Comparison of ENCODE assay signal across 11 cellular contexts in genomic region chr21:44547656-44548331, GRCh38. TPM values are rescaled to one million over a fixed set of nuclear protein-coding genes. Genes with fewer than 3 reads are reported as not detected.
DNase-seq lines count a peak whose midpoint lies in the region; ATAC-seq and TF ChIP-seq lines count a peak whose summit lies in the region.
"Had no signal": no experiment of that assay in that cellular context is flagged by ENCODE, and none has a peak within 500 bp of the region (broad histone marks: within the 10 kb centered on the region; RNA-seq: fewer than 3 reads in every experiment).

No MANE protein-coding gene starts in this region.

- peaks cover 13 to 16% of the 10 kb centered on the region in 2 donors for H3K9me3 Mint-ChIP-seq in activated T-cell treated with anti-CD3 and anti-CD28 coated beads, Interleukin-2, amount 50 U/mL, for 72 hours
- H3K9me3 Mint-ChIP-seq in mesothelial cell of epicardium (peaks cover 20% of the 10 kb centered on the region), Calu3 (ENCODE audit: low read depth, unreplicated experiment) (peaks cover 3% of the 10 kb centered on the region)

- peaks cover 12 to 21% of the 10 kb centered on the region in 2 donors for H3K36me3 Mint-ChIP-seq in activated T-cell treated with anti-CD3 and anti-CD28 coated beads, Interleukin-2, amount 50 U/mL, for 72 hours (ENCODE audit: insufficient read depth in 2 of 2)
- H3K36me3 Mint-ChIP-seq in mesothelial cell of epicardium, result peaks cover 9% of the 10 kb centered on the region
- H3K36me3 Mint-ChIP-seq in Calu3 (ENCODE audit: insufficient read depth, unreplicated experiment), result no peaks in the 10 kb centered on the region

- peaks cover 18% of the 10 kb centered on the region for H3K4me1 Mint-ChIP-seq in activated T-cell treated with anti-CD3 and anti-CD28 coated beads, Interleukin-2, amount 50 U/mL, for 72 hours (ENCODE audit: low read depth)
- peaks cover 35% of the 10 kb centered on the region for H3K4me1 Mint-ChIP-seq in mesothelial cell of epicardium
- H3K4me1 Mint-ChIP-seq in Calu3 (ENCODE audit: low read depth, unreplicated experiment), result peaks cover 9% of the 10 kb centered on the region

- no TSS peak for BruUV-seq in Calu3 (replicated peaks; lab: Mats Ljungman, UMichigan)

- DNase-seq in stimulated activated CD4-positive, alpha-beta T cell treated with anti-CD3 and anti-CD28 coated beads, Interleukin-15, amount 100 ng/mL, for 24 hours, result peak; percentile 23
- no peak for DNase-seq in stimulated activated CD4-positive, alpha-beta T cell treated with anti-CD3 and anti-CD28 coated beads, Interleukin-2, amount 100 ng/mL, for 48 hours
- DNase-seq in activated T-cell treated with anti-CD3 and anti-CD28 coated beads, Interleukin-2, amount 50 U/mL, for 72 hours, result peak in 1 of 2 donors; percentile 11
- no peak for DNase-seq in mesothelial cell of epicardium (ENCODE audit: low spot score in 2 of 2, unreplicated experiment in 2 of 2)
- DNase-seq in NAMALWA (ENCODE audit: low spot score), result no peak
- no peak for DNase-seq in Calu3
- DNase-seq: naive B cell; NK-92 treated with Interleukin-12 subunit alpha and Interleukin-12 subunit beta, amount 100 ng/mL, for 24 hours; testis had no signal

- ATAC-seq in activated T-cell treated with anti-CD3 and anti-CD28 coated beads, Interleukin-2, amount 50 U/mL, for 72 hours (replicated peaks in 1 of 2), result peak in 1 of 2 donors; percentile 59
- no peak for ATAC-seq in GM19455 (IDR thresholded peaks at IDR 0.05; ENCODE audit: unreplicated experiment)
- ATAC-seq in GM21367 (IDR thresholded peaks at IDR 0.05; ENCODE audit: unreplicated experiment), result no peak

- no peaks in the 10 kb centered on the region for H3K27me3 Mint-ChIP-seq in activated T-cell treated with anti-CD3 and anti-CD28 coated beads, Interleukin-2, amount 50 U/mL, for 72 hours (ENCODE audit: low read depth)
- no peaks in the 10 kb centered on the region for H3K27me3 Mint-ChIP-seq in mesothelial cell of epicardium (ENCODE audit: low read depth)
- H3K27me3 Mint-ChIP-seq in Calu3 (ENCODE audit: unreplicated experiment), result peaks cover 79% of the 10 kb centered on the region

- intact Hi-C loops in Calu3 (cut with micrococcal nuclease; ENCODE audit: unreplicated experiment), result no loop called here

- CTCF ChIA-PET in Calu3 (lab: Charles Lee), result no interaction called here

- no peak for TF ChIP-seq CTCF in mesothelial cell of epicardium (IDR thresholded peaks at IDR 0.05; ENCODE audit: unreplicated experiment)
- no peak for TF ChIP-seq CTCF in Calu3 (IDR thresholded peaks at IDR 0.05; ENCODE audit: unreplicated experiment)

- H3K4me3 Mint-ChIP-seq in activated T-cell treated with anti-CD3 and anti-CD28 coated beads, Interleukin-2, amount 50 U/mL, for 72 hours, result peak overlapping the region; percentile 77 to 81
- H3K4me3 Mint-ChIP-seq in mesothelial cell of epicardium (no peak overlapping the region), Calu3 (ENCODE audit: low read depth, unreplicated experiment) (no peak overlapping the region)

- peak overlapping the region; percentile 98 for H3K27ac Mint-ChIP-seq in activated T-cell treated with anti-CD3 and anti-CD28 coated beads, Interleukin-2, amount 50 U/mL, for 72 hours
- H3K27ac Mint-ChIP-seq in mesothelial cell of epicardium, result peak overlapping the region; percentile 35
- H3K27ac Mint-ChIP-seq in Calu3 (ENCODE audit: unreplicated experiment), result no peak overlapping the region

RNA-seq across cellular contexts. Expression of gene KRTAP10-2, which starts 3.5 kb away (rescaled TPM):
- not detected for total RNA-seq in activated T-cell treated with anti-CD3 and anti-CD28 coated beads, Interleukin-2, amount 50 U/mL, for 72 hours
- total RNA-seq in mesothelial cell of epicardium, result not detected in 3 replicates
- total RNA-seq in Calu3 (2022), result not detected in 2 replicates
- total RNA-seq: testis had no signal

RNA-seq across cellular contexts. Expression of gene KRTAP10-1, which starts 7.8 kb away (rescaled TPM):
- not detected for total RNA-seq in activated T-cell treated with anti-CD3 and anti-CD28 coated beads, Interleukin-2, amount 50 U/mL, for 72 hours
- not detected in 3 replicates for total RNA-seq in mesothelial cell of epicardium
- total RNA-seq in Calu3 (2022), result not detected in 2 replicates
- total RNA-seq: testis had no signal

RNA-seq across cellular contexts. Expression of gene KRTAP10-3, which starts 10.8 kb away (rescaled TPM):
- not detected for total RNA-seq in activated T-cell treated with anti-CD3 and anti-CD28 coated beads, Interleukin-2, amount 50 U/mL, for 72 hours
- total RNA-seq in mesothelial cell of epicardium (not detected in 3 replicates), Calu3 (2022) (not detected in 2 replicates)
- total RNA-seq: testis had no signal

RNA-seq across cellular contexts. Expression of gene KRTAP10-4, which starts 25.7 kb away (rescaled TPM):
- total RNA-seq in activated T-cell treated with anti-CD3 and anti-CD28 coated beads, Interleukin-2, amount 50 U/mL, for 72 hours, result not detected
- not detected in 3 replicates for total RNA-seq in mesothelial cell of epicardium
- total RNA-seq in Calu3 (2022), result not detected in 2 replicates

RNA-seq across cellular contexts. Expression of gene KRTAP10-5, which starts 32.6 kb away (rescaled TPM):
- total RNA-seq in activated T-cell treated with anti-CD3 and anti-CD28 coated beads, Interleukin-2, amount 50 U/mL, for 72 hours, result not detected
- total RNA-seq in mesothelial cell of epicardium, result not detected in 3 replicates
- total RNA-seq in Calu3 (2022), result not detected in 2 replicates
- total RNA-seq: testis had no signal

Comparison
In these comparisons a context has a peak if more than half of its experiments do, and no peak if none do; other contexts are left out.
1. H3K4me3 Mint-ChIP-seq: peak in activated T-cell treated with anti-CD3 and anti-CD28 coated beads, Interleukin-2, amount 50 U/mL, for 72 hours (2 of 2); none in mesothelial cell of epicardium (single experiment) and Calu3 (single experiment).